ENCODE assay signal across 19 cellular contexts in genomic region chr12:18467636-18468520, GRCh38.
A peak's percentile ranks its signal among the peaks of the same experiment; 100 is the strongest.
DNase-seq lines count a peak whose midpoint lies in the region; ATAC-seq and TF ChIP-seq lines count a peak whose summit lies in the region.
"Had no signal": no experiment of that assay in that cellular context is flagged by ENCODE, and none has a peak within 500 bp of the region (broad histone marks: within the 10 kb centered on the region; RNA-seq: fewer than 3 reads in every experiment).

No MANE protein-coding gene starts in this region.

- TF ChIP-seq CTCF in GM10266 (IDR thresholded peaks at IDR 0.05; ENCODE audit: control insufficient read depth, insufficient read depth, low read depth, missing control alignments) = no peak
- TF ChIP-seq CTCF in GM20000 (IDR thresholded peaks at IDR 0.05; ENCODE audit: extremely low read depth, missing control alignments) = no peak
- TF ChIP-seq CTCF in gastroesophageal sphincter (IDR thresholded peaks at IDR 0.05) = no peak

- peaks cover 0 to 8% (median 0%) of the 10 kb centered on the region in 3 donors for H3K4me1 ChIP-seq in gastroesophageal sphincter
- H3K4me1 ChIP-seq: gastrocnemius medialis, HAP-1, prostate gland, upper lobe of left lung had no signal

- no peaks in the 10 kb centered on the region for H3K36me3 ChIP-seq in gastroesophageal sphincter
- H3K36me3 ChIP-seq: gastrocnemius medialis, HAP-1, prostate gland, upper lobe of left lung had no signal

- H3K4me3 ChIP-seq in gastroesophageal sphincter = no peak overlapping the region
- H3K4me3 ChIP-seq: gastrocnemius medialis, HAP-1, PC-9, prostate gland, upper lobe of left lung had no signal

- H3K27me3 ChIP-seq in gastroesophageal sphincter = no peaks in the 10 kb centered on the region
- H3K27me3 ChIP-seq: gastrocnemius medialis, upper lobe of left lung had no signal

- peak; percentile 82 for ATAC-seq in HG03432 (IDR thresholded peaks at IDR 0.05; ENCODE audit: unreplicated experiment)
- ATAC-seq in gastroesophageal sphincter = no peak
- ATAC-seq: activated CD8-positive, alpha-beta T cell treated with anti-CD3 and anti-CD28 coated beads, Interleukin-2, amount 10 ng/mL, durations not matched to agents 7 days and 5 days; gastrocnemius medialis; natural killer cell treated with Interleukin-12 subunit alpha and Interleukin-12 subunit beta and Interleukin-15 and Interleukin-18, amount 100 ng/mL, for 72 hours had no signal

- 82 to 83% methylated on average over 1 of the region's 1 CpG for WGBS in gastroesophageal sphincter (ENCODE audit: low coverage in 1 of 2), 2 donors

- TF ChIP-seq POLR2A in gastroesophageal sphincter (IDR thresholded peaks at IDR 0.05) = no peak

- no peak for TF ChIP-seq EP300 in gastroesophageal sphincter (IDR thresholded peaks at IDR 0.05)

- H3K27ac ChIP-seq in epithelial cell of prostate (peak overlapping the region; percentile 64), gastroesophageal sphincter (no peak overlapping the region)
- H3K27ac ChIP-seq: gastrocnemius medialis, PC-9, prostate gland, upper lobe of left lung had no signal

- peak; percentile 12 for DNase-seq in GM10266 (ENCODE audit: extremely low spot score)
- peak; percentile 10 for DNase-seq in GM20000 (ENCODE audit: low spot score)
- DNase-seq in epithelial cell of prostate (ENCODE audit: low read depth, low spot score) = no peak
- DNase-seq in NCI-H2029 (lab: John Stamatoyannopoulos, UW) = no peak
- no peak for DNase-seq in RKO (ENCODE audit: low spot score)
- DNase-seq in H4 (ENCODE audit: low spot score) = no peak
- DNase-seq: activated CD8-positive, alpha-beta T cell treated with anti-CD3 and anti-CD28 coated beads, Interleukin-2, amount 10 ng/mL, durations not matched to agents 7 days and 5 days; cerebellar nuclear complex; endodermal cell; gastrocnemius medialis; NCI-H2029 treated with DMSO at 0.1 percent for 48 hours; NCI-H526; PC-9; upper lobe of left lung had no signal

- no peaks in the 10 kb centered on the region for H3K9me3 ChIP-seq in gastroesophageal sphincter
- H3K9me3 ChIP-seq: gastrocnemius medialis, HAP-1, prostate gland, upper lobe of left lung had no signal

Comparison
In these comparisons a context has a peak if more than half of its experiments do, and no peak if none do; other contexts are left out.
1. DNase-seq: peak in GM10266 (single experiment) and GM20000 (single experiment); none in epithelial cell of prostate (single experiment), NCI-H2029 (single experiment), RKO (single experiment) and H4 (single experiment).